12 cellular contexts compared by ENCODE assay signal in genomic region chr2:112812318-112813042, GRCh38. TPM values are rescaled to one million over a fixed set of nuclear protein-coding genes. Genes with fewer than 3 reads are reported as not detected.
DNase-seq lines count a peak whose midpoint lies in the region; ATAC-seq, FAIRE-seq and TF ChIP-seq lines count a peak whose summit lies in the region.
"Had no signal": no experiment of that assay in that cellular context is flagged by ENCODE, and none has a peak within 500 bp of the region (broad histone marks: within the 10 kb centered on the region; RNA-seq: fewer than 3 reads in every experiment).

No MANE protein-coding gene starts in this region.

- intact Hi-C loops in natural killer cell (cut with micrococcal nuclease): no loop called here

- H3K4me3 Mint-ChIP-seq in natural killer cell treated with Interleukin-12 subunit alpha and Interleukin-12 subunit beta and Interleukin-15 and Interleukin-18, amount 100 ng/mL, for 72 hours: no peak overlapping the region
- no peak overlapping the region for H3K4me3 Mint-ChIP-seq in natural killer cell

- ATAC-seq in natural killer cell treated with Interleukin-12 subunit alpha and Interleukin-12 subunit beta and Interleukin-15 and Interleukin-18, amount 100 ng/mL, for 72 hours: no peak
- no peak for ATAC-seq in natural killer cell

- DNase-seq in natural killer cell treated with Interleukin-12 subunit alpha and Interleukin-12 subunit beta and Interleukin-15 and Interleukin-18, amount 100 ng/mL, for 72 hours (ENCODE audit: low spot score): no peak
- DNase-seq in natural killer cell (no peak), NCI-H460 (ENCODE audit: extremely low read depth, low read depth) (peak; percentile 40), epithelial cell of esophagus (ENCODE audit: low read depth) (peak; percentile 74), urothelium cell line (ENCODE audit: low spot score) (peak; percentile 38), tibial nerve (ENCODE audit: low spot score in 2 of 2) (no peak), NCI-H2227 (lab: John Stamatoyannopoulos, UW; ENCODE audit: unreplicated experiment) (no peak), substantia nigra (lab: John Stamatoyannopoulos, UW) (no peak)
- DNase-seq: COR-L47, Peyer's patch, upper lobe of left lung had no signal

- TF ChIP-seq POLR2A in tibial nerve (IDR thresholded peaks at IDR 0.05): no peak

- H3K36me3 Mint-ChIP-seq in natural killer cell treated with Interleukin-12 subunit alpha and Interleukin-12 subunit beta and Interleukin-15 and Interleukin-18, amount 100 ng/mL, for 72 hours: peaks cover 5% of the 10 kb centered on the region
- H3K36me3 Mint-ChIP-seq in natural killer cell: no peaks in the 10 kb centered on the region

- H3K9me3 Mint-ChIP-seq in natural killer cell treated with Interleukin-12 subunit alpha and Interleukin-12 subunit beta and Interleukin-15 and Interleukin-18, amount 100 ng/mL, for 72 hours: peaks cover 3% of the 10 kb centered on the region
- no peaks in the 10 kb centered on the region for H3K9me3 Mint-ChIP-seq in natural killer cell

- no peak for TF ChIP-seq EP300 in tibial nerve (IDR thresholded peaks at IDR 0.05)

- H3K4me1 Mint-ChIP-seq in natural killer cell treated with Interleukin-12 subunit alpha and Interleukin-12 subunit beta and Interleukin-15 and Interleukin-18, amount 100 ng/mL, for 72 hours (ENCODE audit: low read depth in 2 of 2): peaks cover 16 to 34% of the 10 kb centered on the region in 2 donors
- peaks cover 6 to 18% of the 10 kb centered on the region in 2 donors for H3K4me1 Mint-ChIP-seq in natural killer cell

- H3K4me1 ChIP-seq in tibial nerve: peaks cover 0 to 41% (median 14%) of the 10 kb centered on the region in 4 donors

- H3K9me3 ChIP-seq in tibial nerve: peaks cover 0 to 2% (median 0%) of the 10 kb centered on the region in 4 donors
- H3K9me3 ChIP-seq: Peyer's patch, upper lobe of left lung had no signal

- H3K27me3 Mint-ChIP-seq in natural killer cell treated with Interleukin-12 subunit alpha and Interleukin-12 subunit beta and Interleukin-15 and Interleukin-18, amount 100 ng/mL, for 72 hours: no peaks in the 10 kb centered on the region
- no peaks in the 10 kb centered on the region for H3K27me3 Mint-ChIP-seq in natural killer cell (ENCODE audit: low read depth in 2 of 2)

- H3K27ac Mint-ChIP-seq in natural killer cell treated with Interleukin-12 subunit alpha and Interleukin-12 subunit beta and Interleukin-15 and Interleukin-18, amount 100 ng/mL, for 72 hours: peak overlapping the region; percentile 6 to 85
- peak overlapping the region in 1 of 2 donors; percentile 31 for H3K27ac Mint-ChIP-seq in natural killer cell

- 29 to 30% methylated on average over 12 of the region's 12 CpGs for WGBS in tibial nerve, 2 donors

- TF ChIP-seq CTCF in natural killer cell (IDR thresholded peaks at IDR 0.05) (no peak), epithelial cell of esophagus (IDR thresholded peaks at IDR 0.05; ENCODE audit: insufficient read depth, low read depth, low read length, missing control alignments) (no peak), tibial nerve (IDR thresholded peaks at IDR 0.05) (no peak)

- H3K27ac ChIP-seq in tibial nerve: peak overlapping the region in 2 of 4 donors; percentile 32 to 62
- no peak overlapping the region for H3K27ac ChIP-seq in substantia nigra (ENCODE audit: low read depth, low read length, poor library complexity, severe bottlenecking)

- no peak for FAIRE-seq in urothelium cell line (lab: Jason Lieb, UNC)
- FAIRE-seq: small intestine had no signal

- no peak overlapping the region for H3K4me3 ChIP-seq in epithelial cell of esophagus (ENCODE audit: low read length)
- no peak overlapping the region for H3K4me3 ChIP-seq in tibial nerve
- H3K4me3 ChIP-seq: Peyer's patch, upper lobe of left lung had no signal

- H3K36me3 ChIP-seq in tibial nerve: no peaks in the 10 kb centered on the region
- H3K36me3 ChIP-seq: Peyer's patch, upper lobe of left lung had no signal

- no peaks in the 10 kb centered on the region for H3K27me3 ChIP-seq in tibial nerve
- H3K27me3 ChIP-seq: Peyer's patch, upper lobe of left lung had no signal

RNA-seq across cellular contexts. Expression of gene IL1B, which starts 24.1 kb away (rescaled TPM):
- total RNA-seq in natural killer cell treated with Interleukin-12 subunit alpha and Interleukin-12 subunit beta and Interleukin-15 and Interleukin-18, amount 100 ng/mL, for 72 hours: 10 to 100 TPM in 1 of 2 donors, 1 to 10 TPM in 1; 1.8 to 12.0 TPM
- total RNA-seq in natural killer cell: 100 to 1,000 TPM in 2 of 3 donors, 10 to 100 TPM in 1; 92.6 to 250 (median 110) TPM
- 2.2 and 2.5 TPM in 2 replicates for total RNA-seq in NCI-H460 (2014; rRNA removed; shearing (Covaris generic))
- 6.0 TPM in 1 of 2 replicates, not detected in the other for polyA plus RNA-seq in NCI-H460 (2014; cell fraction: nucleus; rRNA removed)
- total RNA-seq in tibial nerve: 1 to 10 TPM in 1 of 4 donors, under 1 TPM in 2, not detected in 1; 0.22 to 2.7 (median 0.39) TPM

RNA-seq across cellular contexts. Expression of gene IL1A, which starts 28.2 kb away (rescaled TPM):
- total RNA-seq in natural killer cell treated with Interleukin-12 subunit alpha and Interleukin-12 subunit beta and Interleukin-15 and Interleukin-18, amount 100 ng/mL, for 72 hours: 10 to 100 TPM in 1 of 2 donors, under 1 TPM in 1; 0.25 to 12.3 TPM
- 1 to 10 TPM in 1 of 3 donors, under 1 TPM in 1, not detected in 1; 0.45 to 1.6 TPM for total RNA-seq in natural killer cell
- total RNA-seq in NCI-H460 (2014; rRNA removed; shearing (Covaris generic)): 22.0 and 22.1 TPM in 2 replicates
- 11.2 and 13.1 TPM in 2 replicates for polyA plus RNA-seq in NCI-H460 (2014; cell fraction: nucleus; rRNA removed)
- 1 to 10 TPM in 1 of 4 donors, not detected in 3; 1.1 TPM for total RNA-seq in tibial nerve
- total RNA-seq: Peyer's patch had no signal

RNA-seq across cellular contexts. Expression of gene CKAP2L, which starts 48.1 kb away (rescaled TPM):
- total RNA-seq in natural killer cell treated with Interleukin-12 subunit alpha and Interleukin-12 subunit beta and Interleukin-15 and Interleukin-18, amount 100 ng/mL, for 72 hours: 10 to 100 TPM; 26.8 to 45.7 TPM
- total RNA-seq in natural killer cell: 1 to 10 TPM; 1.2 to 3.4 (median 1.2) TPM
- 21.0 and 22.6 TPM in 2 replicates for total RNA-seq in NCI-H460 (2014; rRNA removed; shearing (Covaris generic))
- 5.6 and 10.8 TPM in 2 replicates for polyA plus RNA-seq in NCI-H460 (2014; cell fraction: nucleus; rRNA removed)
- not detected for total RNA-seq in tibial nerve

Comparison
In these comparisons a context has a peak if more than half of its experiments do, and no peak if none do; other contexts are left out.
1. RNA of gene IL1B, which starts 24.1 kb away (total RNA-seq): 92.6 to 250 TPM in natural killer cell; 1.8 to 12.0 TPM in natural killer cell treated with Interleukin-12 subunit alpha and Interleukin-12 subunit beta and Interleukin-15 and Interleukin-18, amount 100 ng/mL, for 72 hours, 2.2 to 2.5 TPM in NCI-H460 and 0.22 to 2.7 TPM in tibial nerve; every median in the first group is over 4 times any median in the second.
2. DNase-seq: peak in NCI-H460 (single experiment), epithelial cell of esophagus (single experiment) and urothelium cell line (single experiment); none in natural killer cell treated with Interleukin-12 subunit alpha and Interleukin-12 subunit beta and Interleukin-15 and Interleukin-18, amount 100 ng/mL, for 72 hours (single experiment), natural killer cell (single experiment), tibial nerve (0 of 2), NCI-H2227 (single experiment) and substantia nigra (0 of 49).